Comparison of ENCODE assay signal across 25 cellular contexts in the genomic region with DNA sequence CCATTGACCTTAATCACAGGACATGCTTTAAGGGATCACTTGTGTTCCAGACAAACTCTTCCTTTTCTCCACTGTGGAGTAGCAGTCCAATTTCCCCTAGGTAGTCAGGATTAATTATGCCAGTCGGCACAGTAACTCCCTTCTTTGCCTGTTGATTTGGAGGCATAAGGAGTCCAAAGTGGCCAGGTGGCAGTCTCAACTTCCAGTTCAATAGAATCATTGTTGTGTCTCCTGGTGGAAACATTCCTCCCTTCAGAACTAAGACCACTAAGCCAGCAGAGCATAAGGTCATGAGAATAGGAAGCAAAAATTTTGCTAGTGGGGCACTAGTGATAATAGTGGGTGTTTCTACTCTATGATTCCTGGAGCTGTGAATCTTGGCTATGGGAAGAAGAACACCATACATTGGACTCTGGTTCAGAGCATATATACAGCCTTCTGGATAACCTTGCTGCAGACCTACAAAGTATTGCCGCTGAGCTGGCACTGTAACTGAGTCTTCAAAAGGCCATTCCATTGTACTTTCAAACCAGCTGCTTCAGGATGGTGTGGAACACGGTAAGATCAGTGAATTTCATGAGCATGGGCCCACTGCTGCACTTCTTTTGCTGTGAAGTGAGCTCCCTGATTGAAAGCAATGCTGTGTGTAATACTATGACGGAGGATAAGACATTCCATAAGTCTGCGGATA.
"Had no signal": no experiment of that assay in that cellular context is flagged by ENCODE, and none has a peak within 500 bp of the region (broad histone marks: within the 10 kb centered on the region; RNA-seq: fewer than 3 reads in every experiment).

No MANE protein-coding gene starts in this region.

- DNase-seq: effector CD4-positive, alpha-beta T cell; foreskin fibroblast; glutamatergic neuron; immature natural killer cell; kidney; left cardiac atrium; left ventricle myocardium inferior; lower lobe of right lung; naive B cell; posterior cingulate gyrus; small intestine; stimulated activated CD4-positive, alpha-beta T cell treated with anti-CD3 and anti-CD28 coated beads, Interleukin-12 subunit alpha, Interleukin-12 subunit beta, amount 100 ng/mL, for 4 hours; stimulated activated CD4-positive, alpha-beta T cell treated with anti-CD3 and anti-CD28 coated beads, Interleukin-2, amount 100 ng/mL, for 48 hours; stimulated activated naive CD4-positive, alpha-beta T cell treated with Interleukin-2 at 50 U/mL for 16 hours; thyroid gland; upper lobe of left lung had no signal

- H3K4me1 Mint-ChIP-seq: immature natural killer cell, nephron had no signal

- H3K27me3 Mint-ChIP-seq: memory B cell, naive B cell had no signal

- H3K27ac ChIP-seq: coronary artery, epithelial cell of prostate, esophagus muscularis mucosa, gastroesophageal sphincter, left ventricle myocardium inferior, lower lobe of right lung, right atrium auricular region, suprapubic skin, thyroid gland, upper lobe of left lung, vagina had no signal

- ATAC-seq: gastroesophageal sphincter, lower lobe of right lung had no signal

- H3K36me3 Mint-ChIP-seq: immature natural killer cell had no signal

- H3K27ac Mint-ChIP-seq: immature natural killer cell, memory B cell, nephron had no signal

- H3K36me3 ChIP-seq: esophagus muscularis mucosa, gastroesophageal sphincter, left ventricle myocardium inferior, lower lobe of right lung, right atrium auricular region, suprapubic skin, thyroid gland, upper lobe of left lung, vagina had no signal

- H3K27me3 ChIP-seq: esophagus muscularis mucosa, gastroesophageal sphincter, right atrium auricular region, suprapubic skin, thyroid gland, upper lobe of left lung, vagina had no signal

- H3K9me3 ChIP-seq: esophagus muscularis mucosa, gastroesophageal sphincter, lower lobe of right lung, suprapubic skin, thyroid gland, upper lobe of left lung, vagina had no signal

- H3K4me3 ChIP-seq: coronary artery, esophagus muscularis mucosa, gastroesophageal sphincter, left ventricle myocardium inferior, lower lobe of right lung, right atrium auricular region, suprapubic skin, thyroid gland, upper lobe of left lung, vagina had no signal

- H3K4me3 Mint-ChIP-seq: immature natural killer cell, memory B cell, naive B cell, nephron had no signal

- H3K4me1 ChIP-seq: esophagus muscularis mucosa, gastroesophageal sphincter, left ventricle myocardium inferior, right atrium auricular region, thyroid gland, vagina had no signal

- H3K9me3 Mint-ChIP-seq: memory B cell, nephron had no signal
